10 cellular contexts compared by ENCODE assay signal in the genomic region with DNA sequence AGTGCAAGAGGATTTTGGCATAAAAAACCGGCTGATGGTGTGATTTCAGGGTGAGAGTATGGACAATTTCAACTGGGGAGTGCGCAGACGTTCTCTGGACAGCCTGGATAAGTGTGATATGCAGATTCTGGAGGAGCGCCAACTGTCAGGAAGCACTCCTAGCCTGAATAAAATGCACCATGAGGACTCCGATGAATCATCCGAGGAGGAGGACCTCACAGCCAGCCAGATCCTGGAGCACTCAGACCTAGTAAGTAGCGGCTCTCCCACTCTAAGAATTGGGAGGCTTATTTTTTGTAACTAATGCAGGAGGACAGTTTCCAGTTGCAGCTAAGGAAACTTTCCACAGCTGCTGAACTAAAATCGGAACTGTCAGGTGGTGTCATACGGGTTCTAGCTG. TPM values are rescaled to one million over a fixed set of nuclear protein-coding genes. Genes with fewer than 3 reads are reported as not detected.
DNase-seq lines count a peak whose midpoint lies in the region; ATAC-seq and TF ChIP-seq lines count a peak whose summit lies in the region.
"Had no signal": no experiment of that assay in that cellular context is flagged by ENCODE, and none has a peak within 500 bp of the region (broad histone marks: within the 10 kb centered on the region; RNA-seq: fewer than 3 reads in every experiment).

No MANE protein-coding gene starts in this region.

- H3K36me3 ChIP-seq in brain microvascular endothelial cell (replicated peaks): no peaks in the 10 kb centered on the region
- H3K36me3 ChIP-seq in hepatocyte (replicated peaks; ENCODE audit: insufficient read depth, low read depth): no peaks in the 10 kb centered on the region
- H3K36me3 ChIP-seq in spleen: peaks cover 0 to 81% (median 1%) of the 10 kb centered on the region in 6 donors

- H3K4me1 Mint-ChIP-seq in stimulated activated effector memory CD8-positive, alpha-beta T cell treated with anti-CD3 and anti-CD28 coated beads, Interleukin-12 subunit alpha, Interleukin-12 subunit beta, amount 100 ng/mL, for 72 hours: no peaks in the 10 kb centered on the region

- H3K4me3 Mint-ChIP-seq in stimulated activated effector memory CD8-positive, alpha-beta T cell treated with anti-CD3 and anti-CD28 coated beads, Interleukin-12 subunit alpha, Interleukin-12 subunit beta, amount 100 ng/mL, for 72 hours: no peak overlapping the region
- H3K4me3 Mint-ChIP-seq: type B pancreatic cell had no signal

- H3K27me3 ChIP-seq in brain microvascular endothelial cell (replicated peaks) (no peaks in the 10 kb centered on the region), hepatocyte (no peaks in the 10 kb centered on the region), spleen (replicated peaks in 1 of 7) (no peaks in the 10 kb centered on the region)

- no peak for TF ChIP-seq CTCF in brain microvascular endothelial cell (IDR thresholded peaks at IDR 0.05; ENCODE audit: low read depth, low read length, missing control alignments)
- no peak for TF ChIP-seq CTCF in hepatocyte (IDR thresholded peaks at IDR 0.05; ENCODE audit: poor library complexity)
- no peak for TF ChIP-seq CTCF in spleen (IDR thresholded peaks at IDR 0.05 in 8 of 11, conservative IDR thresholded peaks at IDR 0.05 in 3 of 11)

- H3K27ac Mint-ChIP-seq in stimulated activated effector memory CD8-positive, alpha-beta T cell treated with anti-CD3 and anti-CD28 coated beads, Interleukin-12 subunit alpha, Interleukin-12 subunit beta, amount 100 ng/mL, for 72 hours: no peak overlapping the region
- H3K27ac Mint-ChIP-seq: type B pancreatic cell had no signal

- no peaks in the 10 kb centered on the region for H3K79me2 ChIP-seq in hepatocyte

- no peaks in the 10 kb centered on the region for H3K9me2 ChIP-seq in hepatocyte (replicated peaks; ENCODE audit: insufficient read depth)

- H3K9me3 ChIP-seq in hepatocyte (ENCODE audit: low read depth) (no peaks in the 10 kb centered on the region), spleen (no peaks in the 10 kb centered on the region)

- H4K20me1 ChIP-seq in hepatocyte (ENCODE audit: insufficient read depth, poor library complexity, severe bottlenecking): no peaks in the 10 kb centered on the region

- peak overlapping the region; percentile 43 for H3K27ac ChIP-seq in brain microvascular endothelial cell
- peak overlapping the region; percentile 53 for H3K27ac ChIP-seq in hepatocyte
- H3K27ac ChIP-seq in spleen: peak overlapping the region in 2 of 8 donors; percentile 1 to 26

- H3K4me2 ChIP-seq in hepatocyte: peak overlapping the region; percentile 33

- H3K4me3 ChIP-seq in brain microvascular endothelial cell (ENCODE audit: low read depth, low read length) (no peak overlapping the region), hepatocyte (no peak overlapping the region), skeletal muscle cell (ENCODE audit: low read depth, low read length) (no peak overlapping the region), spleen (no peak overlapping the region)

- intact Hi-C loops in spleen (cut with DNase I; ENCODE audit: low total_unique reads): no loop called here

- no peaks in the 10 kb centered on the region for H3K36me3 Mint-ChIP-seq in stimulated activated effector memory CD8-positive, alpha-beta T cell treated with anti-CD3 and anti-CD28 coated beads, Interleukin-12 subunit alpha, Interleukin-12 subunit beta, amount 100 ng/mL, for 72 hours

- ATAC-seq in stimulated activated effector memory CD8-positive, alpha-beta T cell treated with anti-CD3 and anti-CD28 coated beads, Interleukin-12 subunit alpha, Interleukin-12 subunit beta, amount 100 ng/mL, for 72 hours: no peak

- no peak for TF ChIP-seq POLR2A in spleen (IDR thresholded peaks at IDR 0.05)

- 69% methylated on average over 9 of the region's 9 CpGs for WGBS in hepatocyte (ENCODE audit: low lambda C conversion rate, missing lambda C conversion rate)
- WGBS in spleen, 5 donors: 59 to 72% (median 67%) methylated on average over 9 of the region's 9 CpGs

- no peak overlapping the region for H2AFZ ChIP-seq in hepatocyte

- H3K4me1 ChIP-seq in hepatocyte (ENCODE audit: insufficient read depth) (peaks cover 7% of the 10 kb centered on the region), spleen (peaks cover 0 to 45% (median 3%) of the 10 kb centered on the region in 6 donors)

- in situ Hi-C loops in brain microvascular endothelial cell (cut with HindIII; ENCODE audit: low pct_ligation_motif_present, low sequenced_read_pairs): no loop called here

- DNase-seq in HPDE6-E6E7 (ENCODE audit: extremely low spot score): peak; percentile 4
- peak; percentile 94 for DNase-seq in brain microvascular endothelial cell
- peak; percentile 76 for DNase-seq in hepatocyte (ENCODE audit: low spot score)
- peak; percentile 79 for DNase-seq in skeletal muscle cell (ENCODE audit: low read depth)
- no peak for DNase-seq in stimulated activated effector memory CD8-positive, alpha-beta T cell treated with anti-CD3 and anti-CD28 coated beads, Interleukin-12 subunit alpha, Interleukin-12 subunit beta, amount 100 ng/mL, for 72 hours (ENCODE audit: low spot score in 2 of 2)
- no peak for DNase-seq in effector CD4-positive, alpha-beta T cell
- no peak for DNase-seq in spleen
- DNase-seq in activated T-cell treated with anti-CD3 and anti-CD28 coated beads, Interleukin-2, amount 50 U/mL, for 1 hour: no peak
- DNase-seq: KG1 had no signal

- no peaks in the 10 kb centered on the region for H3K9me3 Mint-ChIP-seq in stimulated activated effector memory CD8-positive, alpha-beta T cell treated with anti-CD3 and anti-CD28 coated beads, Interleukin-12 subunit alpha, Interleukin-12 subunit beta, amount 100 ng/mL, for 72 hours
- H3K9me3 Mint-ChIP-seq: type B pancreatic cell had no signal

RNA-seq across cellular contexts. Expression of a gene that starts 53.6 kb away (rescaled TPM):
- not detected in 2 replicates for total RNA-seq in hepatocyte
- polyA plus RNA-seq in hepatocyte: not detected in 2 replicates
- total RNA-seq in spleen: not detected
- under 1 TPM in 1 of 3 donors, not detected in 2; 0.09 TPM for polyA plus RNA-seq in spleen

RNA-seq across cellular contexts. Expression of a gene that starts 53.7 kb away (rescaled TPM):
- total RNA-seq in hepatocyte (2.4 and 2.8 TPM in 2 replicates), spleen (10 to 100 TPM in 1 of 7 donors, 1 to 10 TPM in 6; 5.0 to 11.2 (median 6.6) TPM)
- polyA plus RNA-seq in hepatocyte (1.4 and 2.9 TPM in 2 replicates), spleen (1 to 10 TPM in 1 of 3 donors, under 1 TPM in 2; 0.35 to 1.8 (median 0.50) TPM)

Comparison
In these comparisons a context has a peak if more than half of its experiments do, and no peak if none do; other contexts are left out.
1. DNase-seq: peak in HPDE6-E6E7 (single experiment), brain microvascular endothelial cell (single experiment), hepatocyte (single experiment) and skeletal muscle cell (single experiment); none in stimulated activated effector memory CD8-positive, alpha-beta T cell treated with anti-CD3 and anti-CD28 coated beads, Interleukin-12 subunit alpha, Interleukin-12 subunit beta, amount 100 ng/mL, for 72 hours (0 of 2), effector CD4-positive, alpha-beta T cell (single experiment), spleen (single experiment) and activated T-cell treated with anti-CD3 and anti-CD28 coated beads, Interleukin-2, amount 50 U/mL, for 1 hour (single experiment).